33 cellular contexts compared by ENCODE assay signal in the genomic region with DNA sequence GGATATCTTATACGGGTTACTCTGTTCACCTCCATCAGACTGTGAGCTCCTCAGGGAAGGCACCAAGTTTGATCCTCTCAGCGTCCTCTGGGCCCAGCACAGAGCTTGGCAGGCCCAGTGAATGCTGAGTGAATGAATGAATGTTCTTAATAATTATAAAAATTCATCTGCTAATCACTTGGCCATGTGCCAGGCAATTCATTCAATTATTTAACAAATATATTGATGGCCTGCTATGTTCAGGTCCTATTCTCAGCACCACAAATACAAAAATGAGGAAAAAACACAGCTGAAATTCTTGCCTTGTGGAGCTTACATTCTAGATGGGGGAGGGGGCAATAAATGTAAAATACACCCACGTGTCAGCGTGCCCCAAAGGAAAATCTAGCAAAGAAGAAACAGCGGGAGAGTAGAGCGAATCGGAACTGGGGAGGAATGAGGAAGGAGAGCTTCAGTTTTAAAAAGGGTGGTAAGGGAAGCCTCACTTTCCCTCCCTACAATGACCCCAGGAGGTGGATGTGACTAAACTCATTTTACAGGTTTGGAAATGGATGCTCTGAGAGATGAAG. TPM values are rescaled to one million over a fixed set of nuclear protein-coding genes. Genes with fewer than 3 reads are reported as not detected.
DNase-seq lines count a peak whose midpoint lies in the region; TF ChIP-seq lines count a peak whose summit lies in the region.
"Had no signal": no experiment of that assay in that cellular context is flagged by ENCODE, and none has a peak within 500 bp of the region (broad histone marks: within the 10 kb centered on the region; RNA-seq: fewer than 3 reads in every experiment).

No MANE protein-coding gene starts in this region.

- H3K9me3 ChIP-seq in smooth muscle cell (replicated peaks; ENCODE audit: low read depth) = no peaks in the 10 kb centered on the region
- H3K9me3 ChIP-seq: BLaER1, left lung, Peyer's patch, testis, vagina had no signal

- H3K27ac Mint-ChIP-seq in brain (peak overlapping the region in 3 of 5 experiments; percentile 36 to 94 (median 56)), nephron (peak overlapping the region; percentile 88 to 93 (median 89))
- H3K27ac Mint-ChIP-seq: activated B cell treated with CpG ODN at 0.5 μM for 24 hours; activated CD4-positive, alpha-beta T cell treated with anti-CD3 and anti-CD28 coated beads, Interleukin-2, amount 10 ng/mL, durations not matched to agents 7 days and 5 days; activated naive CD8-positive, alpha-beta T cell treated with anti-CD3 and anti-CD28 coated beads, Interleukin-2, amount 10 ng/mL, durations not matched to agents 7 days and 5 days; activated T-cell treated with anti-CD3 and anti-CD28 coated beads, Interleukin-2, amount 50 U/mL, for 24 hours; memory B cell; T-cell had no signal

- no peaks in the 10 kb centered on the region for H3K36me3 Mint-ChIP-seq in brain
- H3K36me3 Mint-ChIP-seq in nephron (ENCODE audit: low read depth) = no peaks in the 10 kb centered on the region
- H3K36me3 Mint-ChIP-seq: activated naive CD8-positive, alpha-beta T cell treated with anti-CD3 and anti-CD28 coated beads, Interleukin-2, amount 10 ng/mL, durations not matched to agents 7 days and 5 days; memory B cell; naive B cell; T-cell had no signal

- H3K36me3 ChIP-seq in smooth muscle cell (ENCODE audit: low read depth) = no peaks in the 10 kb centered on the region
- H3K36me3 ChIP-seq: BLaER1, left lung, Peyer's patch, vagina had no signal

- H3K27me3 Mint-ChIP-seq in brain = no peaks in the 10 kb centered on the region
- no peaks in the 10 kb centered on the region for H3K27me3 Mint-ChIP-seq in nephron (ENCODE audit: low read depth)
- H3K27me3 Mint-ChIP-seq: activated B cell treated with CpG ODN at 0.5 μM for 24 hours; activated CD4-positive, alpha-beta T cell treated with anti-CD3 and anti-CD28 coated beads, Interleukin-2, amount 10 ng/mL, durations not matched to agents 7 days and 5 days; activated T-cell treated with anti-CD3 and anti-CD28 coated beads, Interleukin-2, amount 50 U/mL, for 24 hours; T-cell had no signal

- no peaks in the 10 kb centered on the region for H4K20me1 ChIP-seq in smooth muscle cell (ENCODE audit: low read depth)
- H4K20me1 ChIP-seq: BLaER1 had no signal

- in situ Hi-C loops in KBM-7 (cut with MboI; ENCODE audit: low pct_unique_long_range_greater_than_20kb, low sequenced_read_pairs) = no loop called here

- 59% methylated on average over 7 of the region's 7 CpGs for WGBS in smooth muscle cell (ENCODE audit: low lambda C conversion rate)

- H3K9ac ChIP-seq in smooth muscle cell (ENCODE audit: low read depth) = no peak overlapping the region
- H3K9ac ChIP-seq: BLaER1 had no signal

- peak overlapping the region; percentile 75 for H3K27ac ChIP-seq in smooth muscle cell (ENCODE audit: low read depth)
- H3K27ac ChIP-seq: BLaER1, HL-60, left lung, Peyer's patch, skin epidermis, testis, vagina had no signal

- H3K4me1 ChIP-seq in smooth muscle cell (ENCODE audit: low read depth) = peaks cover 22% of the 10 kb centered on the region
- H3K4me1 ChIP-seq: BLaER1, left lung, Peyer's patch had no signal

- DNase-seq in KBM-7 = peak; percentile 39
- no peak for DNase-seq in smooth muscle cell (lab: John Stamatoyannopoulos, UW; ENCODE audit: unreplicated experiment)
- DNase-seq in SW 1271 (lab: John Stamatoyannopoulos, UW) = no peak
- DNase-seq in NCI-H1092 (lab: John Stamatoyannopoulos, UW) = no peak
- DNase-seq in SK-N-DZ (ENCODE audit: low spot score) = no peak
- DNase-seq: activated B cell treated with CpG ODN at 0.5 μM for 24 hours; activated CD4-positive, alpha-beta T cell treated with anti-CD3 and anti-CD28 coated beads, Interleukin-2, amount 10 ng/mL, durations not matched to agents 7 days and 5 days; activated effector memory CD4-positive, alpha-beta T cell treated with anti-CD3 and anti-CD28 coated beads, Interleukin-2, amount 50 U/mL, for 16 hours; activated naive CD8-positive, alpha-beta T cell treated with anti-CD3 and anti-CD28 coated beads, Interleukin-2, amount 10 ng/mL, durations not matched to agents 7 days and 5 days; activated T-cell treated with anti-CD3 and anti-CD28 coated beads, Interleukin-2, amount 50 U/mL, for 24 hours; effector memory CD8-positive, alpha-beta T cell; head of caudate nucleus; left lung; naive B cell; NCI-H1417 treated with DMSO at 0.1 percent for 48 hours; NCI-H2081 treated with DMSO at 0.1 percent for 48 hours; NCI-H226; Peyer's patch; SHP77; stimulated activated CD4-positive, alpha-beta T cell treated with anti-CD3 and anti-CD28 coated beads, Interleukin-1b, Interleukin-23, amount 100 ng/mL, for 48 hours; stimulated activated naive CD4-positive, alpha-beta T cell treated with Interleukin-2 at 50 U/mL for 16 hours; T-cell; testis had no signal

- peak overlapping the region; percentile 53 for H3K4me2 ChIP-seq in smooth muscle cell
- H3K4me2 ChIP-seq: BLaER1 had no signal

- H2AFZ ChIP-seq in smooth muscle cell (ENCODE audit: low read depth) = peak overlapping the region; percentile 2

- no peak overlapping the region for H3K4me3 ChIP-seq in smooth muscle cell
- H3K4me3 ChIP-seq: BLaER1, left lung, Peyer's patch, skin epidermis, testis, vagina had no signal

- no peaks in the 10 kb centered on the region for H3K27me3 ChIP-seq in smooth muscle cell (ENCODE audit: low read depth)
- H3K27me3 ChIP-seq: BLaER1, left lung, Peyer's patch, testis, vagina had no signal

- H3K4me1 Mint-ChIP-seq in brain = peaks cover 30% of the 10 kb centered on the region
- H3K4me1 Mint-ChIP-seq in nephron = peaks cover 34% of the 10 kb centered on the region
- H3K4me1 Mint-ChIP-seq: activated B cell treated with CpG ODN at 0.5 μM for 24 hours; activated CD4-positive, alpha-beta T cell treated with anti-CD3 and anti-CD28 coated beads, Interleukin-2, amount 10 ng/mL, durations not matched to agents 7 days and 5 days; activated naive CD8-positive, alpha-beta T cell treated with anti-CD3 and anti-CD28 coated beads, Interleukin-2, amount 10 ng/mL, durations not matched to agents 7 days and 5 days; memory B cell; naive B cell; T-cell had no signal

- H3K9me3 Mint-ChIP-seq in brain (peaks cover 0 to 2% (median 0%) of the 10 kb centered on the region in 5 experiments), nephron (no peaks in the 10 kb centered on the region)
- H3K9me3 Mint-ChIP-seq: activated B cell treated with CpG ODN at 0.5 μM for 24 hours; activated CD4-positive, alpha-beta T cell treated with anti-CD3 and anti-CD28 coated beads, Interleukin-2, amount 10 ng/mL, durations not matched to agents 7 days and 5 days; activated naive CD8-positive, alpha-beta T cell treated with anti-CD3 and anti-CD28 coated beads, Interleukin-2, amount 10 ng/mL, durations not matched to agents 7 days and 5 days; activated T-cell treated with anti-CD3 and anti-CD28 coated beads, Interleukin-2, amount 50 U/mL, for 24 hours; effector memory CD8-positive, alpha-beta T cell; memory B cell; naive B cell; T-cell had no signal

- peaks cover 6% of the 10 kb centered on the region for H3F3A ChIP-seq in smooth muscle cell (ENCODE audit: low read depth)

- no peaks in the 10 kb centered on the region for H3K79me2 ChIP-seq in smooth muscle cell (ENCODE audit: low read depth)

- TF ChIP-seq CTCF in brain (conservative IDR thresholded peaks at IDR 0.05) = no peak
- TF ChIP-seq CTCF in nephron (IDR thresholded peaks at IDR 0.05; ENCODE audit: unreplicated experiment in 3 of 3) = no peak
- no peak for TF ChIP-seq CTCF in smooth muscle cell (IDR thresholded peaks at IDR 0.05; ENCODE audit: borderline replicate concordance, insufficient read depth, poor library complexity, severe bottlenecking)

- H3K4me3 Mint-ChIP-seq in brain = peak overlapping the region in 1 of 5 experiments; percentile 44
- peak overlapping the region; percentile 6 to 35 (median 21) for H3K4me3 Mint-ChIP-seq in nephron
- H3K4me3 Mint-ChIP-seq: activated B cell treated with CpG ODN at 0.5 μM for 24 hours; activated CD4-positive, alpha-beta T cell treated with anti-CD3 and anti-CD28 coated beads, Interleukin-2, amount 10 ng/mL, durations not matched to agents 7 days and 5 days; activated naive CD8-positive, alpha-beta T cell treated with anti-CD3 and anti-CD28 coated beads, Interleukin-2, amount 10 ng/mL, durations not matched to agents 7 days and 5 days; activated T-cell treated with anti-CD3 and anti-CD28 coated beads, Interleukin-2, amount 50 U/mL, for 24 hours; effector memory CD8-positive, alpha-beta T cell; memory B cell; naive B cell; T-cell had no signal

RNA-seq across cellular contexts. Expression of a gene that starts 15.8 kb away (rescaled TPM):
- polyA plus RNA-seq in brain (ENCODE audit: insufficient read depth, low read depth, low replicate concordance) (not detected), smooth muscle cell (not detected in 2 replicates)
- total RNA-seq in smooth muscle cell = not detected in 2 replicates
- not detected in 2 replicates for polyA plus RNA-seq in SK-N-DZ (2014; cell fraction: cytosol; rRNA removed)
- not detected in 2 replicates for polyA plus RNA-seq in SK-N-DZ (2014; cell fraction: nucleus; rRNA removed)
- total RNA-seq: activated B cell treated with CpG ODN at 0.5 μM for 24 hours; activated CD4-positive, alpha-beta T cell treated with anti-CD3 and anti-CD28 coated beads, Interleukin-2, amount 10 ng/mL, durations not matched to agents 7 days and 5 days; esophagus mucosa; H4; Peyer's patch; vagina had no signal
- polyA plus RNA-seq: AG04450 had no signal
